Comparison of ENCODE assay signal across 1 cellular context in the genomic region with DNA sequence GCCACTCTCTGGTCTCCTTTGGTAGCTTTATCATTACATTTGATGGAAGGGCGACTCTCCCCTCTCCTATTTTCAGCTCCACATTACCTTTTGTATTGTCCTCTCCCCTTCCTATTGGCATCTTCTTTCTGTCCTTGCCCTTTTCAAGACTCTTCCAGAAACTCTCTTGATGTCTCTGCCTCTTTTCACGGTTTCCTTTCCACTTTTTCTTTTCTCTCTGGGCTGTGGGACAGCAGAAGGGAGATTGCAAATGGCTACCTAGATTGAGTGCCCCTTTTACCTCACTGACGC.
TF ChIP-seq lines count a peak whose summit lies in the region.

No MANE protein-coding gene starts in this region.

TF ChIP-seq in GM12878, 131 proteins besides CTCF, POLR2A, EP300 and RAD21 (continued from another document):
- TF ChIP-seq ELK1 (IDR thresholded peaks at IDR 0.05; ENCODE audit: low read depth, low read length) = no peak
- no peak for TF ChIP-seq NFYA (IDR thresholded peaks at IDR 0.05; ENCODE audit: borderline replicate concordance, low read depth, low read length)
- TF ChIP-seq, protein P1, sequence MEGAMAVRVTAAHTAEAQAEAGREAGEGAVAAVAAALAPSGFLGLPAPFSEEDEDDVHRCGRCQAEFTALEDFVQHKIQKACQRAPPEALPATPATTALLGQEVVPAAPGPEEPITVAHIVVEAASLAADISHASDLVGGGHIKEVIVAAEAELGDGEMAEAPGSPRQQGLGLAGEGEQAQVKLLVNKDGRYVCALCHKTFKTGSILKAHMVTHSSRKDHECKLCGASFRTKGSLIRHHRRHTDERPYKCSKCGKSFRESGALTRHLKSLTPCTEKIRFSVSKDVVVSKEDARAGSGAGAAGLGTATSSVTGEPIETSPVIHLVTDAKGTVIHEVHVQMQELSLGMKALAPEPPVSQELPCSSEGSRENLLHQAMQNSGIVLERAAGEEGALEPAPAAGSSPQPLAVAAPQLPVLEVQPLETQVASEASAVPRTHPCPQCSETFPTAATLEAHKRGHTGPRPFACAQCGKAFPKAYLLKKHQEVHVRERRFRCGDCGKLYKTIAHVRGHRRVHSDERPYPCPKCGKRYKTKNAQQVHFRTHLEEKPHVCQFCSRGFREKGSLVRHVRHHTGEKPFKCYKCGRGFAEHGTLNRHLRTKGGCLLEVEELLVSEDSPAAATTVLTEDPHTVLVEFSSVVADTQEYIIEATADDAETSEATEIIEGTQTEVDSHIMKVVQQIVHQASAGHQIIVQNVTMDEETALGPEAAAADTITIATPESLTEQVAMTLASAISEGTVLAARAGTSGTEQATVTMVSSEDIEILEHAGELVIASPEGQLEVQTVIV (IDR thresholded peaks at IDR 0.05; ENCODE audit: borderline replicate concordance, partially characterized antibody) = no peak
- TF ChIP-seq SUZ12 (IDR thresholded peaks at IDR 0.05; ENCODE audit: unreplicated experiment) = no peak
- TF ChIP-seq ZNF622 (IDR thresholded peaks at IDR 0.05) = no peak
- TF ChIP-seq MYC (IDR thresholded peaks at IDR 0.05; ENCODE audit: insufficient read depth, insufficient read length, insufficient replicate concordance, low read length, severe bottlenecking) = no peak
- no peak for TF ChIP-seq RELA (IDR thresholded peaks at IDR 0.05; ENCODE audit: borderline replicate concordance, partially characterized antibody)
- no peak for TF ChIP-seq MEF2A (IDR thresholded peaks at IDR 0.05; ENCODE audit: insufficient read depth, low read depth, low read length)
- TF ChIP-seq BRCA1 (IDR thresholded peaks at IDR 0.05; ENCODE audit: low read depth, low read length) = no peak
- no peak for TF ChIP-seq SIN3A (IDR thresholded peaks at IDR 0.05; ENCODE audit: low read depth, low read length)
- no peak for TF ChIP-seq NR2C2 (IDR thresholded peaks at IDR 0.05; ENCODE audit: borderline replicate concordance, control insufficient read depth, insufficient read length, low read depth)
- no peak for TF ChIP-seq ZNF207 (IDR thresholded peaks at IDR 0.05; ENCODE audit: borderline replicate concordance)
TF ChIP-seq in GM12878: peak in this region for 0.
